In the genomic region with DNA sequence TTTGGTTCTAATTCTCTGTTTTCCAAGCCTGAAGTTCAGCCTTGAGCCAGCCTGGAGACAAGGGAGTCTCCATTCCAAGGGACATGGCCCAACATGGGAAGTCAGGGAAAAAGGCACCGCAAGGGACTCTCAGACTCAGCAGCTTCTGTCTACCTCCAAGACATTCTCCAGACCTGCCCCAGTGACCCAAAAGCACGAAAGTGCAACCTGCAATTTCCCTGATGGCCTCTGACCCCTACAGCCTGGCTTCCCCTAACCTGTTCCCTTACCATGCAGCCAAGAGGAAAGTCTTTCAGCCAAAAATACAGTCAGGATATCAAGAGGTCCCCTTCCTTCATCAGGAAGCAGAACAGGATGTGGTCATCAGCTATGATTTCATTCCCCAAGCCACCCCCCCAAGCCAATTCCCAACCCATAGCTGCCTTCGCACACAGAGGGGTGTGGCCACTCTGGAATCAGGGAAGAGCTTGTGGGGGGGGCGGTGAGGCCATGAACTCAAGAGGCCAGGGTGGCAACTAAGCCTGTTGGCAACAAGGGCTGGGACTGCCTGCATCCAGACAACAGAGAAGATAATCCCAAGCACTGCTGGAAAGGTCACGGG, we compare ENCODE assay signal across 14 cellular contexts. TPM values are rescaled to one million over a fixed set of nuclear protein-coding genes. Genes with fewer than 3 reads are reported as not detected.
DNase-seq lines count a peak whose midpoint lies in the region; ATAC-seq and TF ChIP-seq lines count a peak whose summit lies in the region.
"Had no signal": no experiment of that assay in that cellular context is flagged by ENCODE, and none has a peak within 500 bp of the region (broad histone marks: within the 10 kb centered on the region; RNA-seq: fewer than 3 reads in every experiment).

No MANE protein-coding gene starts in this region.

- H3K4me3 ChIP-seq in foreskin fibroblast (ENCODE audit: low read depth in 1 of 2, low read length in 2 of 2) = no peak overlapping the region
- H3K4me3 ChIP-seq: gastrocnemius medialis had no signal

- H3K36me3 Mint-ChIP-seq in immature natural killer cell = peaks cover 0 to 11% (median 6%) of the 10 kb centered on the region in 3 donors
- H3K36me3 Mint-ChIP-seq in activated T-helper 1 cell treated with anti-CD3 and anti-CD28 coated beads, Interleukin-12 subunit alpha, Interleukin-12 subunit beta, Interleukin-2, Interleukin-4 antibody, amounts not matched to agents 30 ng/mL and 10 ng/mL and 1 ng/mL, durations not matched to agents 14 hours and 24 hours and 36 hours (ENCODE audit: low read depth) = peaks cover 25% of the 10 kb centered on the region

- no peaks in the 10 kb centered on the region for H3K27me3 Mint-ChIP-seq in immature natural killer cell (ENCODE audit: low read depth in 3 of 3)
- no peaks in the 10 kb centered on the region for H3K27me3 Mint-ChIP-seq in activated T-helper 1 cell treated with anti-CD3 and anti-CD28 coated beads, Interleukin-12 subunit alpha, Interleukin-12 subunit beta, Interleukin-2, Interleukin-4 antibody, amounts not matched to agents 30 ng/mL and 10 ng/mL and 1 ng/mL, durations not matched to agents 14 hours and 24 hours and 36 hours (ENCODE audit: insufficient read depth)
- H3K27me3 Mint-ChIP-seq: T-cell had no signal

- H3K4me1 Mint-ChIP-seq in immature natural killer cell = peaks cover 11 to 51% of the 10 kb centered on the region in 2 donors
- H3K4me1 Mint-ChIP-seq in activated T-helper 1 cell treated with anti-CD3 and anti-CD28 coated beads, Interleukin-12 subunit alpha, Interleukin-12 subunit beta, Interleukin-2, Interleukin-4 antibody, amounts not matched to agents 30 ng/mL and 10 ng/mL and 1 ng/mL, durations not matched to agents 14 hours and 24 hours and 36 hours (ENCODE audit: low read depth) = peaks cover 35% of the 10 kb centered on the region

- intact Hi-C loops in activated T-helper 1 cell treated with anti-CD3 and anti-CD28 coated beads, Interleukin-12 subunit alpha, Interleukin-12 subunit beta, Interleukin-2, Interleukin-4 antibody, amounts not matched to agents 30 ng/mL and 10 ng/mL and 1 ng/mL, durations not matched to agents 14 hours and 24 hours and 36 hours (cut with micrococcal nuclease) = no loop called here

- DNase-seq in A172 (ENCODE audit: low spot score) (peak; percentile 92), ELF-1 (ENCODE audit: low read depth, low spot score) (peak; percentile 61), T1000 (lab: John Stamatoyannopoulos, UW) (peak; percentile 5), foreskin fibroblast (peak; percentile 10 to 48), immature natural killer cell (no peak), 8988T (no peak)
- no peak for DNase-seq in activated T-helper 1 cell treated with anti-CD3 and anti-CD28 coated beads, Interleukin-12 subunit alpha, Interleukin-12 subunit beta, Interleukin-2, Interleukin-4 antibody, amounts not matched to agents 30 ng/mL and 10 ng/mL and 1 ng/mL, durations not matched to agents 14 hours and 24 hours and 36 hours (ENCODE audit: low spot score)
- DNase-seq: activated CD4-positive, alpha-beta T cell treated with anti-CD3 and anti-CD28 coated beads, Interleukin-2, amount 50 U/mL, for 48 hours; cerebellar nuclear complex; gastrocnemius medialis; Kasumi-1; OCI-M1; T-cell had no signal

- TF ChIP-seq CTCF in foreskin fibroblast (IDR thresholded peaks at IDR 0.05; ENCODE audit: low read depth, low read length) = no peak

- H3K4me3 Mint-ChIP-seq in immature natural killer cell = no peak overlapping the region
- no peak overlapping the region for H3K4me3 Mint-ChIP-seq in activated T-helper 1 cell treated with anti-CD3 and anti-CD28 coated beads, Interleukin-12 subunit alpha, Interleukin-12 subunit beta, Interleukin-2, Interleukin-4 antibody, amounts not matched to agents 30 ng/mL and 10 ng/mL and 1 ng/mL, durations not matched to agents 14 hours and 24 hours and 36 hours
- H3K4me3 Mint-ChIP-seq: T-cell had no signal

- H3K27ac Mint-ChIP-seq in immature natural killer cell = peak overlapping the region in 1 of 6 donors; percentile 69
- no peak overlapping the region for H3K27ac Mint-ChIP-seq in activated T-helper 1 cell treated with anti-CD3 and anti-CD28 coated beads, Interleukin-12 subunit alpha, Interleukin-12 subunit beta, Interleukin-2, Interleukin-4 antibody, amounts not matched to agents 30 ng/mL and 10 ng/mL and 1 ng/mL, durations not matched to agents 14 hours and 24 hours and 36 hours

- peaks cover 0 to 3% (median 0%) of the 10 kb centered on the region in 6 donors for H3K9me3 Mint-ChIP-seq in immature natural killer cell
- peaks cover 17% of the 10 kb centered on the region for H3K9me3 Mint-ChIP-seq in activated T-helper 1 cell treated with anti-CD3 and anti-CD28 coated beads, Interleukin-12 subunit alpha, Interleukin-12 subunit beta, Interleukin-2, Interleukin-4 antibody, amounts not matched to agents 30 ng/mL and 10 ng/mL and 1 ng/mL, durations not matched to agents 14 hours and 24 hours and 36 hours

- ATAC-seq in HG03521 (IDR thresholded peaks at IDR 0.05; ENCODE audit: unreplicated experiment) = no peak
- ATAC-seq: gastrocnemius medialis, T-cell had no signal

RNA-seq across cellular contexts. Expression of a gene that starts 59.2 kb away (rescaled TPM):
- total RNA-seq in A172 (2014; rRNA removed; shearing (Covaris generic)) = 6.4 and 7.0 TPM in 2 replicates
- polyA plus RNA-seq in immature natural killer cell = 10 to 100 TPM in 1 of 3 donors, 1 to 10 TPM in 2; 5.6 to 24.7 (median 9.1) TPM
- total RNA-seq in activated T-helper 1 cell treated with anti-CD3 and anti-CD28 coated beads, Interleukin-12 subunit alpha, Interleukin-12 subunit beta, Interleukin-2, Interleukin-4 antibody, amounts not matched to agents 30 ng/mL and 10 ng/mL and 1 ng/mL, durations not matched to agents 14 hours and 24 hours and 36 hours = 119 and 127 TPM in 2 replicates

Comparison
In these comparisons a context has a peak if more than half of its experiments do, and no peak if none do; other contexts are left out.
1. DNase-seq: peak in A172 (single experiment), ELF-1 (single experiment), T1000 (single experiment) and foreskin fibroblast (2 of 2); none in immature natural killer cell (0 of 3), activated T-helper 1 cell treated with anti-CD3 and anti-CD28 coated beads, Interleukin-12 subunit alpha, Interleukin-12 subunit beta, Interleukin-2, Interleukin-4 antibody, amounts not matched to agents 30 ng/mL and 10 ng/mL and 1 ng/mL, durations not matched to agents 14 hours and 24 hours and 36 hours (single experiment) and 8988T (single experiment).
2. RNA of a gene that starts 59.2 kb away (total RNA-seq): 119 to 127 TPM in activated T-helper 1 cell treated with anti-CD3 and anti-CD28 coated beads, Interleukin-12 subunit alpha, Interleukin-12 subunit beta, Interleukin-2, Interleukin-4 antibody, amounts not matched to agents 30 ng/mL and 10 ng/mL and 1 ng/mL, durations not matched to agents 14 hours and 24 hours and 36 hours; 6.4 to 7.0 TPM in A172; every median in the first group is over 10 times any median in the second.